In the genomic region with DNA sequence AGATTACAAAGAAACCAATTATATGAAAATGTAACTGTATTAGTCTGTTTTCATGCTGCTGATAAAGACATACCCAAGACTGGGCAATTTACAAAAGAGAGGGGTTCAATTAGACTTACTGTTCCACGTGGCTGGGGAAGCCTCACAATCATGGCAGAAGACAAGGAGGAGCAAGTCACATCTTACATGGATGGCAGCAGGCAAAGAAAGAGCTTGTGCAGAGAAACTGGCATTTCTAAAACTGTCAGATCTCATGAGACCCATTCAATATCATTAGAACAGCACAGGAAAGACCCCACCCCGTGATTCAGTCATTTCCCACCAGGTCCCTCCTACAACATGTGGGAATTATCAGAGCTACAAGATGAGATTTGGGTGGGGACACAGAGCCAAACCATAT, we compare ENCODE assay signal across 2 cellular contexts.
TF ChIP-seq lines count a peak whose summit lies in the region.

No MANE protein-coding gene starts in this region.

TF ChIP-seq in K562, 482 proteins besides CTCF, POLR2A, EP300 and RAD21:
- peak; percentile 95 for TF ChIP-seq ZNF431 (CRISPR knock-in tag; IDR thresholded peaks at IDR 0.05)

TF ChIP-seq in HepG2, 621 proteins besides CTCF, POLR2A, EP300 and RAD21:
- 0 out of 2 replicates have a peak, but pooled peaks have one; percentile 52 for TF ChIP-seq ZNF431 (CRISPR knock-in tag; IDR thresholded peaks at IDR 0.05; ENCODE audit: borderline replicate concordance, low read depth)
